Comparison of ENCODE assay signal across 8 cellular contexts in genomic region chr18:54358495-54358793, GRCh38. TPM values are rescaled to one million over a fixed set of nuclear protein-coding genes. Genes with fewer than 3 reads are reported as not detected.
DNase-seq lines count a peak whose midpoint lies in the region; ATAC-seq, FAIRE-seq and TF ChIP-seq lines count a peak whose summit lies in the region.

No MANE protein-coding gene starts in this region.

- H3K4me1 Mint-ChIP-seq in activated CD4-positive, alpha-beta T cell treated with anti-CD3 and anti-CD28 coated beads, Interleukin-2, amount 10 ng/mL, durations not matched to agents 7 days and 5 days = peaks cover 28% of the 10 kb centered on the region

- H3K4me1 ChIP-seq in pancreas = peaks cover 0 to 6% (median 0%) of the 10 kb centered on the region in 3 donors

- TF ChIP-seq POLR2A in H54 (IDR thresholded peaks at IDR 0.05; ENCODE audit: low read depth, low read length) = no peak

- peak overlapping the region; percentile 38 to 73 (median 55) for H3K4me3 ChIP-seq in pancreas

- no peak overlapping the region for H3K27ac ChIP-seq in pancreas

- ATAC-seq in HG02885 (IDR thresholded peaks at IDR 0.05; ENCODE audit: poor library complexity, unreplicated experiment) (peak; percentile 11), pancreas (peak; percentile 24 to 57 (median 42))

- TF ChIP-seq CTCF in pancreas (IDR thresholded peaks at IDR 0.05) = no peak

- FAIRE-seq in pancreas (lab: Jason Lieb, UNC) (no peak), H54 (lab: Jason Lieb, UNC) (no peak)

- H3K27me3 ChIP-seq in pancreas = peaks cover 0 to 12% (median 0%) of the 10 kb centered on the region in 4 donors

- WGBS in pancreas, 2 donors = 0 to 1% methylated on average over 15 of the region's 15 CpGs

- H3K4me3 Mint-ChIP-seq in activated CD4-positive, alpha-beta T cell treated with anti-CD3 and anti-CD28 coated beads, Interleukin-2, amount 10 ng/mL, durations not matched to agents 7 days and 5 days = peak overlapping the region; percentile 93

- peaks cover 2% of the 10 kb centered on the region for H3K27me3 Mint-ChIP-seq in activated CD4-positive, alpha-beta T cell treated with anti-CD3 and anti-CD28 coated beads, Interleukin-2, amount 10 ng/mL, durations not matched to agents 7 days and 5 days

- DNase-seq in activated CD4-positive, alpha-beta T cell treated with anti-CD3 and anti-CD28 coated beads, Interleukin-2, amount 10 ng/mL, durations not matched to agents 7 days and 5 days = no peak
- DNase-seq in activated CD4-positive, alpha-beta T cell treated with anti-CD3 and anti-CD28 coated beads, Interleukin-2, amount 50 U/mL, for 48 hours = no peak
- DNase-seq in SW480 (ENCODE audit: low spot score) (peak; percentile 10), foreskin melanocyte (peak; percentile 24), pancreas (no peak), H54 (ENCODE audit: insufficient read length, low spot score) (no peak), COR-L47 (lab: John Stamatoyannopoulos, UW) (no peak)

- H3K36me3 ChIP-seq in pancreas = no peaks in the 10 kb centered on the region

- peaks cover 17% of the 10 kb centered on the region for H3K36me3 Mint-ChIP-seq in activated CD4-positive, alpha-beta T cell treated with anti-CD3 and anti-CD28 coated beads, Interleukin-2, amount 10 ng/mL, durations not matched to agents 7 days and 5 days (ENCODE audit: low read depth)

- intact Hi-C loops in pancreas (cut with DNase I) = no loop called here

- no peaks in the 10 kb centered on the region for H3K9me3 Mint-ChIP-seq in activated CD4-positive, alpha-beta T cell treated with anti-CD3 and anti-CD28 coated beads, Interleukin-2, amount 10 ng/mL, durations not matched to agents 7 days and 5 days

- CTCF ChIA-PET in activated CD4-positive, alpha-beta T cell treated with anti-CD3 and anti-CD28 coated beads, Interleukin-2, amount 10 ng/mL, durations not matched to agents 7 days and 5 days (lab: Charles Lee) = interaction anchor here (0.7 to 2.3 kb wide), 5 partner anchors 11 to 136 kb away, joined by 3 to 9 read pairs (median 4); partner anchors contain the start of gene POLI

- no peaks in the 10 kb centered on the region for H3K9me3 ChIP-seq in pancreas

- peak overlapping the region; percentile 100 for H3K27ac Mint-ChIP-seq in activated CD4-positive, alpha-beta T cell treated with anti-CD3 and anti-CD28 coated beads, Interleukin-2, amount 10 ng/mL, durations not matched to agents 7 days and 5 days

- POLR2A ChIA-PET in activated CD4-positive, alpha-beta T cell treated with anti-CD3 and anti-CD28 coated beads, Interleukin-2, amount 10 ng/mL, durations not matched to agents 7 days and 5 days (lab: Charles Lee) = interaction anchor here (0.6 kb wide), 1 partner anchor 641 kb away, joined by 3 read pairs; no protein-coding TSS in a partner anchor

RNA-seq across cellular contexts. Expression of gene C18orf54, which starts 0.7 kb away (rescaled TPM):
- 1 to 10 TPM; 8.2 to 8.8 TPM for total RNA-seq in activated CD4-positive, alpha-beta T cell treated with anti-CD3 and anti-CD28 coated beads, Interleukin-2, amount 10 ng/mL, durations not matched to agents 7 days and 5 days
- 1 to 10 TPM in 1 of 6 donors, under 1 TPM in 5; 0.14 to 1.4 (median 0.34) TPM for total RNA-seq in pancreas
- polyA plus RNA-seq in pancreas = under 1 TPM; 0.19 to 0.26 TPM

RNA-seq across cellular contexts. Expression of gene STARD6, which starts 0.8 kb away (rescaled TPM):
- not detected for total RNA-seq in activated CD4-positive, alpha-beta T cell treated with anti-CD3 and anti-CD28 coated beads, Interleukin-2, amount 10 ng/mL, durations not matched to agents 7 days and 5 days
- not detected for total RNA-seq in pancreas
- not detected for polyA plus RNA-seq in pancreas

Comparison
In these comparisons a context has a peak if more than half of its experiments do, and no peak if none do; other contexts are left out.
1. DNase-seq: peak in SW480 (single experiment) and foreskin melanocyte (single experiment); none in activated CD4-positive, alpha-beta T cell treated with anti-CD3 and anti-CD28 coated beads, Interleukin-2, amount 10 ng/mL, durations not matched to agents 7 days and 5 days (single experiment), activated CD4-positive, alpha-beta T cell treated with anti-CD3 and anti-CD28 coated beads, Interleukin-2, amount 50 U/mL, for 48 hours (0 of 2), pancreas (0 of 6), H54 (single experiment) and COR-L47 (single experiment).